21 cellular contexts compared by ENCODE assay signal in genomic region chr18:61942072-61942471, GRCh38. TPM values are rescaled to one million over a fixed set of nuclear protein-coding genes. Genes with fewer than 3 reads are reported as not detected.
DNase-seq lines count a peak whose midpoint lies in the region; ATAC-seq and TF ChIP-seq lines count a peak whose summit lies in the region.
"Had no signal": no experiment of that assay in that cellular context is flagged by ENCODE, and none has a peak within 500 bp of the region (broad histone marks: within the 10 kb centered on the region; RNA-seq: fewer than 3 reads in every experiment).

No MANE protein-coding gene starts in this region.

- peaks cover 5% of the 10 kb centered on the region for H3K9me3 Mint-ChIP-seq in activated naive CD4-positive, alpha-beta T cell treated with anti-CD3 and anti-CD28 coated beads, Interleukin-2, amount 10 ng/mL, durations not matched to agents 7 days and 5 days
- H3K9me3 Mint-ChIP-seq in activated naive CD4-positive, alpha-beta T cell treated with anti-CD3 and anti-CD28 coated beads for 36 hours: peaks cover 5% of the 10 kb centered on the region
- H3K9me3 Mint-ChIP-seq in immature natural killer cell: peaks cover 0 to 7% (median 4%) of the 10 kb centered on the region in 6 donors
- peaks cover 11 to 13% of the 10 kb centered on the region in 2 donors for H3K9me3 Mint-ChIP-seq in stimulated activated naive CD8-positive, alpha-beta T cell treated with anti-CD3 and anti-CD28 coated beads, Interleukin-15, amount 100 ng/mL, for 72 hours

- peaks cover 4% of the 10 kb centered on the region for H3K36me3 Mint-ChIP-seq in activated naive CD4-positive, alpha-beta T cell treated with anti-CD3 and anti-CD28 coated beads, Interleukin-2, amount 10 ng/mL, durations not matched to agents 7 days and 5 days
- peaks cover 2% of the 10 kb centered on the region for H3K36me3 Mint-ChIP-seq in activated naive CD4-positive, alpha-beta T cell treated with anti-CD3 and anti-CD28 coated beads for 36 hours (ENCODE audit: low read depth)
- H3K36me3 Mint-ChIP-seq in immature natural killer cell: peaks cover 0 to 4% (median 3%) of the 10 kb centered on the region in 3 donors
- H3K36me3 Mint-ChIP-seq: brain, IgD-negative memory B cell had no signal

- peaks cover 16% of the 10 kb centered on the region for H3K4me1 Mint-ChIP-seq in activated naive CD4-positive, alpha-beta T cell treated with anti-CD3 and anti-CD28 coated beads, Interleukin-2, amount 10 ng/mL, durations not matched to agents 7 days and 5 days
- H3K4me1 Mint-ChIP-seq in activated naive CD4-positive, alpha-beta T cell treated with anti-CD3 and anti-CD28 coated beads for 36 hours (ENCODE audit: low read depth): peaks cover 10% of the 10 kb centered on the region
- peaks cover 32 to 41% of the 10 kb centered on the region in 2 donors for H3K4me1 Mint-ChIP-seq in immature natural killer cell
- peaks cover 37% of the 10 kb centered on the region for H3K4me1 Mint-ChIP-seq in stimulated activated naive CD8-positive, alpha-beta T cell treated with anti-CD3 and anti-CD28 coated beads, Interleukin-15, amount 100 ng/mL, for 72 hours
- H3K4me1 Mint-ChIP-seq: IgD-negative memory B cell had no signal

- no peak overlapping the region for H3K27ac ChIP-seq in hepatocyte
- H3K27ac ChIP-seq: C4-2B, gastroesophageal sphincter had no signal

- ATAC-seq in stimulated activated naive CD8-positive, alpha-beta T cell treated with anti-CD3 and anti-CD28 coated beads, Interleukin-15, amount 100 ng/mL, for 72 hours: no peak
- ATAC-seq: esophagus mucosa, gastroesophageal sphincter, sciatic nerve had no signal

- H4K20me1 ChIP-seq in hepatocyte (ENCODE audit: insufficient read depth, poor library complexity, severe bottlenecking): no peaks in the 10 kb centered on the region

- H3K9me3 ChIP-seq in hepatocyte (ENCODE audit: low read depth): no peaks in the 10 kb centered on the region
- H3K9me3 ChIP-seq: gastroesophageal sphincter had no signal

- DNase-seq in activated naive CD4-positive, alpha-beta T cell treated with anti-CD3 and anti-CD28 coated beads, Interleukin-2, amount 10 ng/mL, durations not matched to agents 7 days and 5 days: no peak
- no peak for DNase-seq in activated naive CD4-positive, alpha-beta T cell treated with anti-CD3 and anti-CD28 coated beads for 36 hours
- DNase-seq in OCI-M1 (lab: John Stamatoyannopoulos, UW) (peak; percentile 52), immature natural killer cell (peak; percentile 6 to 36 (median 22)), hepatocyte (ENCODE audit: low spot score) (no peak), GM20000 (ENCODE audit: low spot score) (no peak)
- DNase-seq in stimulated activated naive CD8-positive, alpha-beta T cell treated with anti-CD3 and anti-CD28 coated beads, Interleukin-15, amount 100 ng/mL, for 72 hours: no peak
- DNase-seq: activated CD4-positive, CD25-positive, alpha-beta regulatory T cell; effector CD8-positive, alpha-beta T cell; MM.1S; NCI-H1436; NCI-H524 treated with DMSO at 0.1 percent for 48 hours; stimulated activated CD4-positive, alpha-beta T cell treated with anti-CD3 and anti-CD28 coated beads, Interleukin-15, amount 100 ng/mL, for 24 hours; substantia nigra had no signal

- no peak overlapping the region for H3K4me3 ChIP-seq in hepatocyte
- H3K4me3 ChIP-seq: gastroesophageal sphincter, lung had no signal

- H2AFZ ChIP-seq in hepatocyte: no peak overlapping the region

- intact Hi-C loops in activated naive CD4-positive, alpha-beta T cell treated with anti-CD3 and anti-CD28 coated beads for 36 hours (cut with micrococcal nuclease): no loop called here

- H3K27ac Mint-ChIP-seq in activated naive CD4-positive, alpha-beta T cell treated with anti-CD3 and anti-CD28 coated beads, Interleukin-2, amount 10 ng/mL, durations not matched to agents 7 days and 5 days: peak overlapping the region; percentile 79
- no peak overlapping the region for H3K27ac Mint-ChIP-seq in activated naive CD4-positive, alpha-beta T cell treated with anti-CD3 and anti-CD28 coated beads for 36 hours
- H3K27ac Mint-ChIP-seq in immature natural killer cell: peak overlapping the region; percentile 50 to 95 (median 88)
- H3K27ac Mint-ChIP-seq in stimulated activated naive CD8-positive, alpha-beta T cell treated with anti-CD3 and anti-CD28 coated beads, Interleukin-15, amount 100 ng/mL, for 72 hours: peak overlapping the region in 1 of 2 donors; percentile 3
- H3K27ac Mint-ChIP-seq: brain, IgD-negative memory B cell had no signal

- CTCF ChIA-PET in activated naive CD4-positive, alpha-beta T cell treated with anti-CD3 and anti-CD28 coated beads, Interleukin-2, amount 10 ng/mL, durations not matched to agents 7 days and 5 days (lab: Charles Lee): interaction anchor here (1.3 kb wide), 1 partner anchor 9 kb away, joined by 3 read pairs; no protein-coding TSS in a partner anchor
- CTCF ChIA-PET in activated naive CD4-positive, alpha-beta T cell treated with anti-CD3 and anti-CD28 coated beads for 36 hours (lab: Charles Lee): interaction anchor here (0.7 to 0.9 kb wide), 2 partner anchors 20 to 32 kb away, joined by 3 to 4 read pairs; no protein-coding TSS in a partner anchor

- TF ChIP-seq CTCF in hepatocyte (IDR thresholded peaks at IDR 0.05; ENCODE audit: poor library complexity) (no peak), GM20000 (IDR thresholded peaks at IDR 0.05; ENCODE audit: extremely low read depth, missing control alignments) (no peak)

- no peaks in the 10 kb centered on the region for H3K4me1 ChIP-seq in hepatocyte (ENCODE audit: insufficient read depth)
- H3K4me1 ChIP-seq: gastroesophageal sphincter had no signal

- no peaks in the 10 kb centered on the region for H3K36me3 ChIP-seq in hepatocyte (replicated peaks; ENCODE audit: insufficient read depth, low read depth)
- H3K36me3 ChIP-seq: gastroesophageal sphincter had no signal

- H3K27me3 ChIP-seq in hepatocyte: no peaks in the 10 kb centered on the region
- H3K27me3 ChIP-seq: gastroesophageal sphincter had no signal

- H3K4me2 ChIP-seq in hepatocyte: no peak overlapping the region

- H3K9me2 ChIP-seq in hepatocyte (replicated peaks; ENCODE audit: insufficient read depth): no peaks in the 10 kb centered on the region

- peaks cover 4% of the 10 kb centered on the region for H3K27me3 Mint-ChIP-seq in activated naive CD4-positive, alpha-beta T cell treated with anti-CD3 and anti-CD28 coated beads, Interleukin-2, amount 10 ng/mL, durations not matched to agents 7 days and 5 days
- peaks cover 3% of the 10 kb centered on the region for H3K27me3 Mint-ChIP-seq in activated naive CD4-positive, alpha-beta T cell treated with anti-CD3 and anti-CD28 coated beads for 36 hours (ENCODE audit: low read depth)
- peaks cover 2 to 5% (median 3%) of the 10 kb centered on the region in 3 donors for H3K27me3 Mint-ChIP-seq in immature natural killer cell (ENCODE audit: low read depth in 3 of 3)
- peaks cover 23% of the 10 kb centered on the region for H3K27me3 Mint-ChIP-seq in stimulated activated naive CD8-positive, alpha-beta T cell treated with anti-CD3 and anti-CD28 coated beads, Interleukin-15, amount 100 ng/mL, for 72 hours

- WGBS in hepatocyte (ENCODE audit: low lambda C conversion rate, missing lambda C conversion rate): 86% methylated on average over 1 of the region's 1 CpG

- H3K4me3 Mint-ChIP-seq in activated naive CD4-positive, alpha-beta T cell treated with anti-CD3 and anti-CD28 coated beads, Interleukin-2, amount 10 ng/mL, durations not matched to agents 7 days and 5 days: peak overlapping the region; percentile 3
- no peak overlapping the region for H3K4me3 Mint-ChIP-seq in activated naive CD4-positive, alpha-beta T cell treated with anti-CD3 and anti-CD28 coated beads for 36 hours
- H3K4me3 Mint-ChIP-seq in immature natural killer cell: peak overlapping the region; percentile 65 to 83 (median 74)
- peak overlapping the region; percentile 7 to 18 for H3K4me3 Mint-ChIP-seq in stimulated activated naive CD8-positive, alpha-beta T cell treated with anti-CD3 and anti-CD28 coated beads, Interleukin-15, amount 100 ng/mL, for 72 hours
- H3K4me3 Mint-ChIP-seq: brain, IgD-negative memory B cell had no signal

- no peaks in the 10 kb centered on the region for H3K79me2 ChIP-seq in hepatocyte

RNA-seq across cellular contexts. Expression of gene RNF152, which starts 49.3 kb away (rescaled TPM):
- under 1 TPM; 0.10 to 0.17 TPM for total RNA-seq in activated naive CD4-positive, alpha-beta T cell treated with anti-CD3 and anti-CD28 coated beads for 36 hours
- polyA plus RNA-seq in immature natural killer cell: under 1 TPM in 1 of 3 donors, not detected in 2; 0.07 TPM
- total RNA-seq in hepatocyte: 18.3 and 21.1 TPM in 2 replicates
- polyA plus RNA-seq in hepatocyte: 2.0 and 4.2 TPM in 2 replicates
- polyA plus RNA-seq: IgD-negative memory B cell had no signal

Comparison
In these comparisons a context has a peak if more than half of its experiments do, and no peak if none do; other contexts are left out.
1. DNase-seq: peak in OCI-M1 (single experiment) and immature natural killer cell (3 of 3); none in activated naive CD4-positive, alpha-beta T cell treated with anti-CD3 and anti-CD28 coated beads, Interleukin-2, amount 10 ng/mL, durations not matched to agents 7 days and 5 days (single experiment), activated naive CD4-positive, alpha-beta T cell treated with anti-CD3 and anti-CD28 coated beads for 36 hours (single experiment), stimulated activated naive CD8-positive, alpha-beta T cell treated with anti-CD3 and anti-CD28 coated beads, Interleukin-15, amount 100 ng/mL, for 72 hours (0 of 2), hepatocyte (single experiment) and GM20000 (single experiment).
2. RNA of gene RNF152, which starts 49.3 kb away (total RNA-seq): 18.3 to 21.1 TPM in hepatocyte; 0.10 to 0.17 TPM in activated naive CD4-positive, alpha-beta T cell treated with anti-CD3 and anti-CD28 coated beads for 36 hours; every median in the first group is over 10 times any median in the second.